Comparison of ENCODE assay signal across 24 cellular contexts in genomic region chrX:72016881-72017783, GRCh38.
"Had no signal": no experiment of that assay in that cellular context is flagged by ENCODE, and none has a peak within 500 bp of the region (broad histone marks: within the 10 kb centered on the region; RNA-seq: fewer than 3 reads in every experiment).

No MANE protein-coding gene starts in this region.

- H3K4me3 ChIP-seq: skin epidermis, upper lobe of right lung had no signal

- DNase-seq: activated CD4-positive, alpha-beta memory T cell treated with anti-CD3 and anti-CD28 coated beads for 36 hours; activated CD4-positive, alpha-beta T cell treated with anti-CD3 and anti-CD28 coated beads, Interleukin-2, amount 10 ng/mL, durations not matched to agents 24 days and 14 days; activated CD4-positive, CD25-positive, alpha-beta regulatory T cell treated with anti-CD3 and anti-CD28 coated beads, Interleukin-2, amount 50 U/mL, for 72 hours; activated gamma-delta T cell treated with Interleukin-2 at 50 U/mL for 16 hours; activated naive CD8-positive, alpha-beta T cell treated with anti-CD3 and anti-CD28 coated beads, Interleukin-2, amount 50 U/mL, for 24 hours; activated T-cell treated with anti-CD3 and anti-CD28 coated beads, Interleukin-2, amount 50 U/mL, for 4 hours; amygdala; central memory CD4-positive, alpha-beta T cell; effector memory CD4-positive, alpha-beta T cell; hypothalamus; immature natural killer cell; stimulated activated CD4-positive, alpha-beta T cell treated with anti-CD3 and anti-CD28 coated beads, Interleukin-12 subunit alpha, Interleukin-12 subunit beta, amount 100 ng/mL, for 4 hours; stimulated activated CD4-positive, alpha-beta T cell treated with anti-CD3 and anti-CD28 coated beads, Interleukin-4, amount 100 ng/mL, for 24 hours; stimulated activated naive CD8-positive, alpha-beta T cell treated with anti-CD3 and anti-CD28 coated beads, Interleukin-15, amount 100 ng/mL, for 72 hours; substantia nigra; T-helper 17 cell; upper lobe of right lung had no signal

- H3K27ac ChIP-seq: upper lobe of right lung had no signal

- H3K27me3 ChIP-seq: gastroesophageal sphincter, upper lobe of right lung had no signal

- H3K9me3 Mint-ChIP-seq: activated CD4-positive, alpha-beta memory T cell treated with anti-CD3 and anti-CD28 coated beads for 36 hours; activated CD4-positive, alpha-beta T cell treated with anti-CD3 and anti-CD28 coated beads, Interleukin-2, amount 10 ng/mL, durations not matched to agents 24 days and 14 days; activated naive CD4-positive, alpha-beta T cell treated with anti-CD3 and anti-CD28 coated beads, Interleukin-2, amount 50 U/mL, for 24 hours; activated naive CD8-positive, alpha-beta T cell treated with anti-CD3 and anti-CD28 coated beads, Interleukin-2, amount 50 U/mL, for 24 hours; activated T-cell treated with anti-CD3 and anti-CD28 coated beads, Interleukin-2, amount 50 U/mL, for 4 hours; activated T-helper 17 cell treated with anti-CD3 and anti-CD28 coated beads, Interleukin-2, amount 50 U/mL, for 72 hours; immature natural killer cell; memory B cell; stimulated activated effector memory CD8-positive, alpha-beta T cell treated with anti-CD3 and anti-CD28 coated beads, Interleukin-12 subunit alpha, Interleukin-12 subunit beta, amount 100 ng/mL, for 72 hours; stimulated activated naive CD8-positive, alpha-beta T cell treated with anti-CD3 and anti-CD28 coated beads, Interleukin-15, amount 100 ng/mL, for 72 hours had no signal

- H3K9me3 ChIP-seq: gastroesophageal sphincter, upper lobe of right lung had no signal

- H3K36me3 ChIP-seq: gastroesophageal sphincter, upper lobe of right lung had no signal

- H3K36me3 Mint-ChIP-seq: activated CD4-positive, alpha-beta memory T cell treated with anti-CD3 and anti-CD28 coated beads for 36 hours; activated naive CD4-positive, alpha-beta T cell treated with anti-CD3 and anti-CD28 coated beads, Interleukin-2, amount 50 U/mL, for 24 hours; immature natural killer cell; memory B cell; stimulated activated effector memory CD8-positive, alpha-beta T cell treated with anti-CD3 and anti-CD28 coated beads, Interleukin-12 subunit alpha, Interleukin-12 subunit beta, amount 100 ng/mL, for 72 hours had no signal

- H3K4me3 Mint-ChIP-seq: activated CD4-positive, alpha-beta memory T cell treated with anti-CD3 and anti-CD28 coated beads for 36 hours; activated naive CD8-positive, alpha-beta T cell treated with anti-CD3 and anti-CD28 coated beads, Interleukin-2, amount 50 U/mL, for 24 hours; activated T-cell treated with anti-CD3 and anti-CD28 coated beads, Interleukin-2, amount 50 U/mL, for 4 hours; stimulated activated naive CD8-positive, alpha-beta T cell treated with anti-CD3 and anti-CD28 coated beads, Interleukin-15, amount 100 ng/mL, for 72 hours; T-helper 17 cell had no signal

- H3K27me3 Mint-ChIP-seq: activated CD4-positive, alpha-beta memory T cell treated with anti-CD3 and anti-CD28 coated beads for 36 hours; activated T-helper 17 cell treated with anti-CD3 and anti-CD28 coated beads, Interleukin-2, amount 50 U/mL, for 72 hours; progenitor cell of endocrine pancreas; T-helper 17 cell had no signal

- ATAC-seq: activated naive CD8-positive, alpha-beta T cell treated with anti-CD3 and anti-CD28 coated beads, Interleukin-2, amount 50 U/mL, for 24 hours; activated T-cell treated with anti-CD3 and anti-CD28 coated beads, Interleukin-2, amount 50 U/mL, for 4 hours; activated T-helper 17 cell treated with anti-CD3 and anti-CD28 coated beads, Interleukin-2, amount 50 U/mL, for 72 hours; gastroesophageal sphincter; T-helper 17 cell; upper lobe of right lung had no signal

- H3K27ac Mint-ChIP-seq: activated CD4-positive, alpha-beta memory T cell treated with anti-CD3 and anti-CD28 coated beads for 36 hours; activated CD4-positive, alpha-beta T cell treated with anti-CD3 and anti-CD28 coated beads, Interleukin-2, amount 10 ng/mL, durations not matched to agents 24 days and 14 days; activated naive CD4-positive, alpha-beta T cell treated with anti-CD3 and anti-CD28 coated beads, Interleukin-2, amount 50 U/mL, for 24 hours; activated T-helper 17 cell treated with anti-CD3 and anti-CD28 coated beads, Interleukin-2, amount 50 U/mL, for 72 hours; memory B cell; progenitor cell of endocrine pancreas; stimulated activated effector memory CD8-positive, alpha-beta T cell treated with anti-CD3 and anti-CD28 coated beads, Interleukin-12 subunit alpha, Interleukin-12 subunit beta, amount 100 ng/mL, for 72 hours; stimulated activated naive CD8-positive, alpha-beta T cell treated with anti-CD3 and anti-CD28 coated beads, Interleukin-15, amount 100 ng/mL, for 72 hours; T-helper 17 cell had no signal
